Comparison of ENCODE assay signal across 26 cellular contexts in genomic region chr4:19429684-19430083, GRCh38.
DNase-seq lines count a peak whose midpoint lies in the region; ATAC-seq, FAIRE-seq and TF ChIP-seq lines count a peak whose summit lies in the region.
"Had no signal": no experiment of that assay in that cellular context is flagged by ENCODE, and none has a peak within 500 bp of the region (broad histone marks: within the 10 kb centered on the region; RNA-seq: fewer than 3 reads in every experiment).

No MANE protein-coding gene starts in this region.

- H3K79me1 ChIP-seq in H1 (ENCODE audit: low read depth, low read length): no peaks in the 10 kb centered on the region

- no peak overlapping the region for H2BK12ac ChIP-seq in H1 (ENCODE audit: low read depth, low read length)

- H4K91ac ChIP-seq in H1 (replicated peaks; ENCODE audit: insufficient read length, low read length): no peak overlapping the region

- H3K9ac ChIP-seq in HCT116 (ENCODE audit: low read length) (no peak overlapping the region), H1 (replicated peaks in 1 of 4; ENCODE audit: extremely low read depth in 1 of 4, low read depth in 3 of 4, low read length in 3 of 4) (no peak overlapping the region), neural progenitor cell (no peak overlapping the region)

- H3K4ac ChIP-seq in H1 (replicated peaks; ENCODE audit: insufficient read length, low read depth, low read length): no peak overlapping the region

- no peak overlapping the region for H2AK5ac ChIP-seq in H1 (ENCODE audit: low read depth, low read length)

- H3K27me3 ChIP-seq in HCT116 (ENCODE audit: insufficient read depth, low read length): no peaks in the 10 kb centered on the region
- H3K27me3 ChIP-seq in H1 (replicated peaks in 1 of 4; ENCODE audit: control insufficient read depth in 3 of 4, extremely low read depth in 1 of 4, insufficient read depth in 3 of 4, low read length in 3 of 4): peaks cover 33 to 49% (median 39%) of the 10 kb centered on the region in 4 experiments
- peaks cover 14% of the 10 kb centered on the region; the same call in 1 of the 2 replicates for H3K27me3 ChIP-seq in iPS DF 6.9 (ENCODE audit: control insufficient read depth, insufficient read depth, low read length)
- peaks cover 29% of the 10 kb centered on the region for H3K27me3 ChIP-seq in neural progenitor cell

- intact Hi-C loops in HCT116 (cut with micrococcal nuclease): no loop called here
- intact Hi-C loops in activated T-helper 2 cell treated with anti-CD3 and anti-CD28 coated beads, Interferon-gamma antibody, Interleukin-2, Interleukin-4, amounts not matched to agents 10 μg/mL and 5 μg/mL and 100 μg/mL, durations not matched to agents 14 hours and 24 hours and 36 hours (cut with micrococcal nuclease): no loop called here

- H3K14ac ChIP-seq in H1 (ENCODE audit: insufficient read length): no peak overlapping the region

- POLR2A ChIA-PET in HCT116 (lab: Charles Lee): no interaction called here
- POLR2A ChIA-PET in H1 (lab: Charles Lee; ENCODE audit: partially characterized antibody): no interaction called here

- H3K36me3 ChIP-seq in HCT116 (ENCODE audit: control insufficient read depth in 1 of 2, insufficient read depth in 2 of 2, low read length in 2 of 2): no peaks in the 10 kb centered on the region
- H3K36me3 ChIP-seq in H1 (ENCODE audit: control insufficient read depth in 2 of 4, insufficient read depth in 4 of 4, low read length in 3 of 4): no peaks in the 10 kb centered on the region
- no peaks in the 10 kb centered on the region for H3K36me3 ChIP-seq in iPS DF 6.9 (ENCODE audit: control insufficient read depth, insufficient read depth, low read length)
- H3K36me3 ChIP-seq in neural progenitor cell: peaks cover 15% of the 10 kb centered on the region

- BruUV-seq in HCT116 (replicated peaks; lab: Mats Ljungman, UMichigan): no TSS peak

- TF ChIP-seq EP300 in H1 (IDR thresholded peaks at IDR 0.05; ENCODE audit: borderline replicate concordance in 1 of 2, low read depth in 2 of 2, low read length in 2 of 2): 0 out of 3 replicates have a peak, but pooled peaks of 1 of the 2 experiments have one; percentile 34

- H3K27ac Mint-ChIP-seq in neural progenitor cell: no peak overlapping the region
- no peak overlapping the region for H3K27ac Mint-ChIP-seq in activated naive CD8-positive, alpha-beta T cell treated with anti-CD3 and anti-CD28 coated beads for 36 hours
- H3K27ac Mint-ChIP-seq in activated T-helper 2 cell treated with anti-CD3 and anti-CD28 coated beads, Interferon-gamma antibody, Interleukin-2, Interleukin-4, amounts not matched to agents 10 μg/mL and 5 μg/mL and 100 μg/mL, durations not matched to agents 14 hours and 24 hours and 36 hours: no peak overlapping the region
- H3K27ac Mint-ChIP-seq: CD4-positive, alpha-beta memory T cell had no signal

- CTCF ChIA-PET in HCT116 (lab: Charles Lee) (no interaction called here), H1 (lab: Charles Lee; ENCODE audit: partially characterized antibody) (no interaction called here)

- no peak for TF ChIP-seq RAD21 in HCT116 (IDR thresholded peaks at IDR 0.05; ENCODE audit: low read depth)
- no peak for TF ChIP-seq RAD21 in H1 (IDR thresholded peaks at IDR 0.05 in 1 of 2, conservative IDR thresholded peaks at IDR 0.05 in 1 of 2; ENCODE audit: low read depth in 2 of 2, low read length in 2 of 2)

- H3K18ac ChIP-seq in H1 (ENCODE audit: extremely low read depth, low read length): no peak overlapping the region

- H3K9me2 ChIP-seq in HCT116 (ENCODE audit: insufficient read depth): no peaks in the 10 kb centered on the region

- H3K23ac ChIP-seq in H1 (ENCODE audit: insufficient read length): no peak overlapping the region

- TF ChIP-seq POLR2A in HCT116 (IDR thresholded peaks at IDR 0.05; ENCODE audit: borderline replicate concordance, extremely low read depth, insufficient read depth, insufficient read length) (no peak), H1 (IDR thresholded peaks at IDR 0.05; ENCODE audit: control extremely low read depth in 1 of 2, low read depth in 2 of 2, low read length in 2 of 2) (no peak)

- H2AFZ ChIP-seq in HCT116 (ENCODE audit: low read depth, low read length, poor library complexity, severe bottlenecking): no peak overlapping the region
- no peak overlapping the region for H2AFZ ChIP-seq in H1 (ENCODE audit: low read length)
- no peak overlapping the region for H2AFZ ChIP-seq in neural progenitor cell (replicated peaks)

- no peak overlapping the region for H2BK15ac ChIP-seq in H1 (ENCODE audit: low read length)

- H2BK5ac ChIP-seq in H1 (ENCODE audit: low read depth, low read length): no peak overlapping the region

- peaks cover 43% of the 10 kb centered on the region for H3K9me3 Mint-ChIP-seq in neural progenitor cell
- peaks cover 11% of the 10 kb centered on the region for H3K9me3 Mint-ChIP-seq in activated naive CD8-positive, alpha-beta T cell treated with anti-CD3 and anti-CD28 coated beads for 36 hours
- H3K9me3 Mint-ChIP-seq in activated T-helper 2 cell treated with anti-CD3 and anti-CD28 coated beads, Interferon-gamma antibody, Interleukin-2, Interleukin-4, amounts not matched to agents 10 μg/mL and 5 μg/mL and 100 μg/mL, durations not matched to agents 14 hours and 24 hours and 36 hours: peaks cover 59% of the 10 kb centered on the region

- no peak overlapping the region for H4K5ac ChIP-seq in H1 (ENCODE audit: insufficient read length, low read depth, low read length)

- peaks cover 21% of the 10 kb centered on the region for H3F3A ChIP-seq in neural progenitor cell (ENCODE audit: low read depth)

- WGBS in H1 (ENCODE audit: extremely low coverage in 1 of 2, insufficient coverage in 1 of 2, insufficient read length in 1 of 2, insufficient replicate concordance in 2 of 2, low coverage in 1 of 2, low lambda C conversion rate in 2 of 2, missing lambda C conversion rate in 1 of 2), 2 experiments: 63% methylated on average over 4 of the region's 4 CpGs; no CpG with 5 or more reads in 1 of the 2 experiments
- whole genome bisulfite sequencing in iPS DF 6.9 (ENCODE audit: insufficient coverage, insufficient read length): no CpG with 5 or more reads among the region's 4 CpGs

- H3K4me2 ChIP-seq in HCT116 (ENCODE audit: low read length) (no peak overlapping the region), H1 (ENCODE audit: insufficient read depth in 1 of 2, low read depth in 2 of 2, low read length in 2 of 2) (no peak overlapping the region), neural progenitor cell (no peak overlapping the region)

- H3K4me3 Mint-ChIP-seq in neural progenitor cell: no peak overlapping the region
- H3K4me3 Mint-ChIP-seq in activated naive CD8-positive, alpha-beta T cell treated with anti-CD3 and anti-CD28 coated beads for 36 hours: no peak overlapping the region
- H3K4me3 Mint-ChIP-seq in activated T-helper 2 cell treated with anti-CD3 and anti-CD28 coated beads, Interferon-gamma antibody, Interleukin-2, Interleukin-4, amounts not matched to agents 10 μg/mL and 5 μg/mL and 100 μg/mL, durations not matched to agents 14 hours and 24 hours and 36 hours (ENCODE audit: low read depth): no peak overlapping the region
- H3K4me3 Mint-ChIP-seq: CD4-positive, alpha-beta memory T cell had no signal

- peaks cover 3% of the 10 kb centered on the region for H3K36me3 Mint-ChIP-seq in neural progenitor cell
- H3K36me3 Mint-ChIP-seq in activated naive CD8-positive, alpha-beta T cell treated with anti-CD3 and anti-CD28 coated beads for 36 hours: no peaks in the 10 kb centered on the region
- H3K36me3 Mint-ChIP-seq in activated T-helper 2 cell treated with anti-CD3 and anti-CD28 coated beads, Interferon-gamma antibody, Interleukin-2, Interleukin-4, amounts not matched to agents 10 μg/mL and 5 μg/mL and 100 μg/mL, durations not matched to agents 14 hours and 24 hours and 36 hours (ENCODE audit: low read depth): no peaks in the 10 kb centered on the region
- H3K36me3 Mint-ChIP-seq: CD4-positive, alpha-beta memory T cell had no signal

- TF ChIP-seq CTCF in HCT116 (IDR thresholded peaks at IDR 0.05 in 2 of 3, conservative IDR thresholded peaks at IDR 0.05 in 1 of 3; ENCODE audit: borderline replicate concordance in 1 of 3, insufficient read depth in 1 of 3, low read depth in 2 of 3, low read length in 2 of 3) (no peak), H1 (IDR thresholded peaks at IDR 0.05; ENCODE audit: control extremely low read depth in 1 of 3, insufficient read depth in 1 of 3, low read depth in 1 of 3, low read length in 3 of 3) (no peak), neural progenitor cell (IDR thresholded peaks at IDR 0.05) (no peak)

- H3K4me3 ChIP-seq in HCT116 (replicated peaks in 1 of 2; ENCODE audit: low read depth in 1 of 2, low read length in 2 of 2) (no peak overlapping the region), H1 (ENCODE audit: extremely low read depth in 1 of 4, insufficient read depth in 2 of 4, low read depth in 3 of 4, low read length in 4 of 4) (no peak overlapping the region), iPS DF 6.9 (ENCODE audit: low read length) (no peak overlapping the region), neural progenitor cell (no peak overlapping the region)
- H3K4me3 ChIP-seq: GM12878, SK-N-MC had no signal

- H4K8ac ChIP-seq in H1 (ENCODE audit: extremely low read depth, insufficient read depth, low read length): no peak overlapping the region

- DNase-seq in HCT116 (ENCODE audit: low read depth, low spot score) (no peak), H1 (ENCODE audit: low read depth in 1 of 2, low spot score in 2 of 2) (peak in 1 of 2 experiments; percentile 63), iPS DF 6.9 (ENCODE audit: low read depth, low spot score) (peak; percentile 31), neural progenitor cell (ENCODE audit: low spot score) (peak; percentile 82), glomerular visceral epithelial cell (ENCODE audit: extremely low spot score) (no peak)
- DNase-seq in activated naive CD8-positive, alpha-beta T cell treated with anti-CD3 and anti-CD28 coated beads for 36 hours: no peak
- no peak for DNase-seq in activated T-helper 2 cell treated with anti-CD3 and anti-CD28 coated beads, Interferon-gamma antibody, Interleukin-2, Interleukin-4, amounts not matched to agents 10 μg/mL and 5 μg/mL and 100 μg/mL, durations not matched to agents 14 hours and 24 hours and 36 hours (ENCODE audit: low spot score)
- DNase-seq: C1 segment of cervical spinal cord; CD4-positive, alpha-beta memory T cell; COR-L47; GDM1; GOT3; IMR-90; KG1; MM.1S; NCI-H1048; NCI-H1417; NCI-H1694; NCI-H2029 treated with DMSO at 0.1 percent for 48 hours; NCI-H446 treated with DMSO at 0.1 percent for 48 hours; NCI-H526; SHP77 treated with DMSO at 0.1 percent for 48 hours had no signal

- H3K27me3 Mint-ChIP-seq in neural progenitor cell (ENCODE audit: insufficient read depth, low read depth): peaks cover 6% of the 10 kb centered on the region
- no peaks in the 10 kb centered on the region for H3K27me3 Mint-ChIP-seq in activated naive CD8-positive, alpha-beta T cell treated with anti-CD3 and anti-CD28 coated beads for 36 hours
- no peaks in the 10 kb centered on the region for H3K27me3 Mint-ChIP-seq in activated T-helper 2 cell treated with anti-CD3 and anti-CD28 coated beads, Interferon-gamma antibody, Interleukin-2, Interleukin-4, amounts not matched to agents 10 μg/mL and 5 μg/mL and 100 μg/mL, durations not matched to agents 14 hours and 24 hours and 36 hours (ENCODE audit: low read depth)
- H3K27me3 Mint-ChIP-seq: CD4-positive, alpha-beta memory T cell had no signal

- no peaks in the 10 kb centered on the region for H3K23me2 ChIP-seq in H1 (ENCODE audit: low read depth, low read length)

- no peak overlapping the region for H3K56ac ChIP-seq in H1 (replicated peaks; ENCODE audit: insufficient read length, low read depth, low read length)

- H3K4me1 ChIP-seq in HCT116 (ENCODE audit: control insufficient read depth in 1 of 2, insufficient read depth in 2 of 2, low read length in 2 of 2) (0 out of 4 replicates have a peak, but pooled peaks cover 0 to 2% of the 10 kb centered on the region in 2 experiments), H1 (replicated peaks in 1 of 4; ENCODE audit: control insufficient read depth in 3 of 4, insufficient read depth in 4 of 4, low read length in 3 of 4) (no peaks in the 10 kb centered on the region), iPS DF 6.9 (ENCODE audit: control insufficient read depth, insufficient read depth, low read length) (no peaks in the 10 kb centered on the region), neural progenitor cell (no peaks in the 10 kb centered on the region)

- H3K79me2 ChIP-seq in HCT116 (ENCODE audit: insufficient read depth, low read length) (no peaks in the 10 kb centered on the region), H1 (ENCODE audit: control insufficient read depth in 1 of 2, insufficient read depth in 2 of 2, low read length in 2 of 2) (no peaks in the 10 kb centered on the region), neural progenitor cell (ENCODE audit: low read depth) (no peaks in the 10 kb centered on the region)

- H3K4me1 Mint-ChIP-seq in neural progenitor cell: no peaks in the 10 kb centered on the region
- no peaks in the 10 kb centered on the region for H3K4me1 Mint-ChIP-seq in activated naive CD8-positive, alpha-beta T cell treated with anti-CD3 and anti-CD28 coated beads for 36 hours
- no peaks in the 10 kb centered on the region for H3K4me1 Mint-ChIP-seq in activated T-helper 2 cell treated with anti-CD3 and anti-CD28 coated beads, Interferon-gamma antibody, Interleukin-2, Interleukin-4, amounts not matched to agents 10 μg/mL and 5 μg/mL and 100 μg/mL, durations not matched to agents 14 hours and 24 hours and 36 hours (ENCODE audit: low read depth)
- H3K4me1 Mint-ChIP-seq: CD4-positive, alpha-beta memory T cell had no signal

- H4K20me1 ChIP-seq in HCT116 (ENCODE audit: insufficient read depth): no peaks in the 10 kb centered on the region
- no peaks in the 10 kb centered on the region for H4K20me1 ChIP-seq in H1 (replicated peaks in 1 of 2; ENCODE audit: control insufficient read depth in 1 of 2, insufficient read depth in 2 of 2, low read length in 2 of 2)
- H4K20me1 ChIP-seq in neural progenitor cell (ENCODE audit: low read depth): peaks cover 6% of the 10 kb centered on the region

- ATAC-seq in HCT116: peak; percentile 30; the same call in 1 of the 2 replicates
- no peak for ATAC-seq in HG03460 (IDR thresholded peaks at IDR 0.05; ENCODE audit: unreplicated experiment)
- ATAC-seq: GM12878, Panc1 had no signal

- peak; percentile 71 for FAIRE-seq in H1 (lab: Jason Lieb, UNC)
- FAIRE-seq: GM12878 had no signal

- no peak overlapping the region for H2BK20ac ChIP-seq in H1 (ENCODE audit: low read length)

- RAD21 ChIA-PET in HCT116 (lab: Charles Lee; ENCODE audit: low non-redundant PET in 1 of 2, low total read pairs in 2 of 2, uncharacterized antibody in 2 of 2, unreplicated experiment in 2 of 2): no interaction called here

- H2BK120ac ChIP-seq in H1 (replicated peaks; ENCODE audit: low read depth, low read length): no peak overlapping the region

- H3K27ac ChIP-seq in HCT116 (ENCODE audit: low read depth, low read length): no peak overlapping the region
- H3K27ac ChIP-seq in H1 (ENCODE audit: low read depth, low read length): no peak overlapping the region
- H3K27ac ChIP-seq in iPS DF 6.9 (ENCODE audit: low read length): no peak overlapping the region
- H3K27ac ChIP-seq in neural progenitor cell: no peak overlapping the region
- H3K27ac ChIP-seq: SK-N-MC had no signal

- H3K9me3 ChIP-seq in HCT116 (ENCODE audit: control insufficient read depth in 1 of 2, insufficient read depth in 1 of 2, low read depth in 1 of 2, low read length in 2 of 2) (no peaks in the 10 kb centered on the region), H1 (ENCODE audit: insufficient read depth in 2 of 2, low read depth in 1 of 2, low read length in 1 of 2) (peaks cover 10 to 24% of the 10 kb centered on the region in 2 experiments), iPS DF 6.9 (ENCODE audit: control insufficient read depth, insufficient read depth, low read length) (no peaks in the 10 kb centered on the region), neural progenitor cell (ENCODE audit: low read depth) (peaks cover 20% of the 10 kb centered on the region)

Comparison
In these comparisons a context has a peak if more than half of its experiments do, and no peak if none do; other contexts are left out.
1. DNase-seq: peak in iPS DF 6.9 (single experiment) and neural progenitor cell (single experiment); none in HCT116 (single experiment), glomerular visceral epithelial cell (single experiment), activated naive CD8-positive, alpha-beta T cell treated with anti-CD3 and anti-CD28 coated beads for 36 hours (single experiment) and activated T-helper 2 cell treated with anti-CD3 and anti-CD28 coated beads, Interferon-gamma antibody, Interleukin-2, Interleukin-4, amounts not matched to agents 10 μg/mL and 5 μg/mL and 100 μg/mL, durations not matched to agents 14 hours and 24 hours and 36 hours (single experiment).
2. Of the 16 proteins assayed by ChIP-seq in both H1 and HCT116: peak only in H1: CEBPB and POLR2AphosphoS5; only in HCT116: none; in both: none; in neither: 14.